Comparison of ENCODE assay signal across 1 cellular context in genomic region chr17:58279016-58279671, GRCh38.
A peak's percentile ranks its signal among the peaks of the same experiment; 100 is the strongest.
TF ChIP-seq lines count a peak whose summit lies in the region.

No MANE protein-coding gene starts in this region.

TF ChIP-seq in H1, 55 proteins besides CTCF, POLR2A, EP300 and RAD21:
- TF ChIP-seq RFX5 (IDR thresholded peaks at IDR 0.05; ENCODE audit: borderline replicate concordance, low read depth, low read length) (no peak), E2F6 (IDR thresholded peaks at IDR 0.05) (peak; percentile 99), EZH2 (IDR thresholded peaks at IDR 0.05; ENCODE audit: low read depth, low read length, severe bottlenecking) (no peak), CHD1 (IDR thresholded peaks at IDR 0.05; ENCODE audit: low read depth, low read length) (no peak), POU5F1 (IDR thresholded peaks at IDR 0.05; ENCODE audit: low read depth, low read length) (no peak), RBBP5 (IDR thresholded peaks at IDR 0.05; ENCODE audit: borderline replicate concordance, low read depth, low read length) (no peak), YY1 (IDR thresholded peaks at IDR 0.05; ENCODE audit: low read depth, low read length) (no peak), CTBP2 (IDR thresholded peaks at IDR 0.05; ENCODE audit: borderline replicate concordance, insufficient read depth, insufficient read length, low read length) (no peak), TAF1 (IDR thresholded peaks at IDR 0.05; ENCODE audit: low read depth, low read length) (no peak), NANOG (IDR thresholded peaks at IDR 0.05; ENCODE audit: insufficient read depth, low read depth, low read length, poor library complexity, severe bottlenecking) (no peak), MAFK (IDR thresholded peaks at IDR 0.05; ENCODE audit: low read depth, low read length) (no peak), BACH1 (IDR thresholded peaks at IDR 0.05; ENCODE audit: low read length) (no peak), SAP30 (IDR thresholded peaks at IDR 0.05; ENCODE audit: insufficient read depth, insufficient replicate concordance, low read length) (no peak), EGR1 (IDR thresholded peaks at IDR 0.05; ENCODE audit: borderline replicate concordance, low read depth, low read length) (no peak)
- TF ChIP-seq, protein P1, sequence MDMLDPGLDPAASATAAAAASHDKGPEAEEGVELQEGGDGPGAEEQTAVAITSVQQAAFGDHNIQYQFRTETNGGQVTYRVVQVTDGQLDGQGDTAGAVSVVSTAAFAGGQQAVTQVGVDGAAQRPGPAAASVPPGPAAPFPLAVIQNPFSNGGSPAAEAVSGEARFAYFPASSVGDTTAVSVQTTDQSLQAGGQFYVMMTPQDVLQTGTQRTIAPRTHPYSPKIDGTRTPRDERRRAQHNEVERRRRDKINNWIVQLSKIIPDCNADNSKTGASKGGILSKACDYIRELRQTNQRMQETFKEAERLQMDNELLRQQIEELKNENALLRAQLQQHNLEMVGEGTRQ (IDR thresholded peaks at IDR 0.05; ENCODE audit: low read length), result no peak
- TF ChIP-seq, protein P2, sequence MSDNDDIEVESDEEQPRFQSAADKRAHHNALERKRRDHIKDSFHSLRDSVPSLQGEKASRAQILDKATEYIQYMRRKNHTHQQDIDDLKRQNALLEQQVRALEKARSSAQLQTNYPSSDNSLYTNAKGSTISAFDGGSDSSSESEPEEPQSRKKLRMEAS (IDR thresholded peaks at IDR 0.05), result peak; percentile 83
